ENCODE assay signal across 22 cellular contexts in genomic region chr14:97350894-97351713, GRCh38.
"Had no signal": no experiment of that assay in that cellular context is flagged by ENCODE, and none has a peak within 500 bp of the region (broad histone marks: within the 10 kb centered on the region; RNA-seq: fewer than 3 reads in every experiment).

No MANE protein-coding gene starts in this region.

- H3K4me3 ChIP-seq: ascending aorta, coronary artery, heart right ventricle, left lung, uterus had no signal

- ATAC-seq: activated CD4-positive, alpha-beta T cell treated with anti-CD3 and anti-CD28 coated beads for 36 hours; activated T-cell treated with anti-CD3 and anti-CD28 coated beads, Interleukin-2, amount 50 U/mL, for 72 hours; heart right ventricle; left lung; natural killer cell treated with Interleukin-12 subunit alpha and Interleukin-12 subunit beta and Interleukin-15 and Interleukin-18, amount 100 ng/mL, for 72 hours; right cardiac atrium; stimulated activated effector memory CD8-positive, alpha-beta T cell treated with anti-CD3 and anti-CD28 coated beads, Interleukin-12 subunit alpha, Interleukin-12 subunit beta, amount 100 ng/mL, for 72 hours; T-helper 17 cell had no signal

- H3K27ac ChIP-seq: ascending aorta, coronary artery, heart right ventricle, left lung, parathyroid adenoma, uterus had no signal

- DNase-seq: activated B cell treated with CpG ODN at 0.5 μM for 24 hours; activated CD4-positive, alpha-beta T cell treated with anti-CD3 and anti-CD28 coated beads for 36 hours; activated CD4-positive, alpha-beta T cell treated with anti-CD3 and anti-CD28 coated beads, Interleukin-2, amount 50 U/mL, for 4 hours; activated gamma-delta T cell; activated naive CD4-positive, alpha-beta T cell treated with anti-CD3 and anti-CD28 coated beads, Interleukin-2, amount 50 U/mL, for 16 hours; activated T-cell treated with anti-CD3 and anti-CD28 coated beads, Interleukin-2, amount 50 U/mL, for 72 hours; erythroblast; foreskin fibroblast; heart right ventricle; kidney; left lung; mammary epithelial cell; right cardiac atrium; stimulated activated CD4-positive, alpha-beta T cell treated with anti-CD3 and anti-CD28 coated beads, Interleukin-1b, Interleukin-23, amount 100 ng/mL, for 48 hours; T-helper 17 cell; uterus had no signal

- H3K79me2 ChIP-seq: parathyroid adenoma had no signal

- H3K9ac ChIP-seq: parathyroid adenoma had no signal

- H3K36me3 ChIP-seq: ascending aorta, heart right ventricle, left lung, uterus had no signal

- H3K4me1 ChIP-seq: ascending aorta, heart right ventricle, left lung, parathyroid adenoma, uterus had no signal

- H3K27me3 ChIP-seq: ascending aorta, left lung, uterus had no signal

- H3K9me3 ChIP-seq: ascending aorta, heart right ventricle, left lung, uterus had no signal

- FAIRE-seq: endometrium, kidney had no signal

- H2AFZ ChIP-seq: parathyroid adenoma had no signal
